25 cellular contexts compared by ENCODE assay signal in genomic region chr3:66588340-66588847, GRCh38.
DNase-seq lines count a peak whose midpoint lies in the region; ATAC-seq, FAIRE-seq and TF ChIP-seq lines count a peak whose summit lies in the region.
"Had no signal": no experiment of that assay in that cellular context is flagged by ENCODE, and none has a peak within 500 bp of the region (broad histone marks: within the 10 kb centered on the region; RNA-seq: fewer than 3 reads in every experiment).

No MANE protein-coding gene starts in this region.

- BruUV-seq in IMR-90 (replicated peaks; lab: Mats Ljungman, UMichigan), result no TSS peak
- no TSS peak for BruUV-seq in endothelial cell of umbilical vein (replicated peaks; lab: Mats Ljungman, UMichigan)
- no TSS peak for BruUV-seq in Caco-2 (replicated peaks; lab: Mats Ljungman, UMichigan)

- intact Hi-C loops in IMR-90 (cut with micrococcal nuclease) (no loop called here), endothelial cell of umbilical vein (cut with micrococcal nuclease) (no loop called here), left colon (cut with DNase I, micrococcal nuclease) (no loop called here), Caco-2 (cut with micrococcal nuclease; ENCODE audit: unreplicated experiment) (no loop called here), thyroid gland (cut with DNase I) (loop anchor here (10.0 kb wide), 1 partner anchor 184 kb away; no protein-coding TSS in a partner anchor)

- peak overlapping the region; percentile 28 for H2BK120ac ChIP-seq in IMR-90 (ENCODE audit: low read depth, low read length)

- H3K4me2 ChIP-seq in IMR-90 (ENCODE audit: low read depth, low read length), result no peak overlapping the region; the same call in 1 of the 2 replicates
- H3K4me2 ChIP-seq in endothelial cell of umbilical vein (ENCODE audit: insufficient read depth, low read length), result no peak overlapping the region
- H3K4me2 ChIP-seq: hepatocyte had no signal

- no peak overlapping the region for H2AK9ac ChIP-seq in IMR-90 (replicated peaks; ENCODE audit: low read depth, low read length, poor library complexity)

- POLR2A ChIA-PET in IMR-90 (lab: Charles Lee; ENCODE audit: unreplicated experiment), result no interaction called here
- POLR2A ChIA-PET in endothelial cell of umbilical vein (lab: Charles Lee), result no interaction called here
- POLR2A ChIA-PET in Caco-2 (lab: Charles Lee), result no interaction called here

- H3K36me3 ChIP-seq in ACC112 (ENCODE audit: insufficient read depth, low read length), result no peaks in the 10 kb centered on the region
- no peaks in the 10 kb centered on the region for H3K36me3 ChIP-seq in IMR-90 (ENCODE audit: control insufficient read depth, insufficient read depth, low read length)
- no peaks in the 10 kb centered on the region for H3K36me3 ChIP-seq in endothelial cell of umbilical vein (ENCODE audit: control insufficient read depth in 2 of 2, extremely low read depth in 1 of 2, insufficient read depth in 2 of 2, low read length in 2 of 2)
- no peaks in the 10 kb centered on the region for H3K36me3 ChIP-seq in Caco-2 (ENCODE audit: control insufficient read depth, insufficient read depth, low read length)
- H3K36me3 ChIP-seq in thyroid gland, result no peaks in the 10 kb centered on the region

- H3K4me3 ChIP-seq in ACC112 (ENCODE audit: low read depth, low read length) (no peak overlapping the region; the same call in 1 of the 2 replicates), IMR-90 (ENCODE audit: insufficient read depth, low read depth, low read length) (no peak overlapping the region), endothelial cell of umbilical vein (replicated peaks in 1 of 3; ENCODE audit: insufficient read depth in 1 of 3, low read depth in 1 of 3, low read length in 3 of 3) (no peak overlapping the region), Caco-2 (ENCODE audit: low read depth, low read length) (no peak overlapping the region), thyroid gland (replicated peaks in 1 of 3) (no peak overlapping the region)
- H3K4me3 ChIP-seq: body of pancreas, hepatocyte had no signal

- peak; percentile 83 for ATAC-seq in IMR-90 (ENCODE audit: low read depth)
- peak; percentile 49 for ATAC-seq in left colon
- ATAC-seq: body of pancreas had no signal

- TF ChIP-seq RAD21 in IMR-90 (IDR thresholded peaks at IDR 0.05; ENCODE audit: low read length), result peak; percentile 10; the same call in 1 of the 2 replicates

- H3K56ac ChIP-seq in IMR-90 (ENCODE audit: extremely low read depth, insufficient read depth, low read length), result no peak overlapping the region

- no peaks in the 10 kb centered on the region for H3K79me2 ChIP-seq in ACC112 (ENCODE audit: control insufficient read depth, insufficient read depth, low read length, unreplicated experiment)
- no peaks in the 10 kb centered on the region for H3K79me2 ChIP-seq in endothelial cell of umbilical vein (ENCODE audit: control insufficient read depth, insufficient read depth, low read length)
- H3K79me2 ChIP-seq: hepatocyte had no signal

- peak overlapping the region; percentile 42; the same call in 1 of the 2 replicates for H3K14ac ChIP-seq in IMR-90 (replicated peaks; ENCODE audit: low read depth, low read length)

- H2AFZ ChIP-seq in ACC112 (ENCODE audit: low read length, unreplicated experiment) (peak overlapping the region; percentile 48), IMR-90 (replicated peaks; ENCODE audit: low read length, poor library complexity) (no peak overlapping the region), endothelial cell of umbilical vein (ENCODE audit: low read depth, low read length) (no peak overlapping the region)
- H2AFZ ChIP-seq: hepatocyte had no signal

- H3K9me3 Mint-ChIP-seq in Caco-2 (ENCODE audit: unreplicated experiment), result no peaks in the 10 kb centered on the region
- H3K9me3 Mint-ChIP-seq: activated naive CD4-positive, alpha-beta T cell treated with anti-CD3 and anti-CD28 coated beads, Interleukin-2, amount 10 ng/mL, durations not matched to agents 7 days and 5 days had no signal

- H3K4me3 Mint-ChIP-seq in Caco-2 (ENCODE audit: unreplicated experiment), result no peak overlapping the region
- H3K4me3 Mint-ChIP-seq: activated naive CD4-positive, alpha-beta T cell treated with anti-CD3 and anti-CD28 coated beads, Interleukin-2, amount 10 ng/mL, durations not matched to agents 7 days and 5 days; CD4-positive, CD25-positive, alpha-beta regulatory T cell; mesothelial cell of epicardium had no signal

- CTCF ChIA-PET in IMR-90 (lab: Yijun Ruan, JAX), result interaction anchor here (0.7 kb wide), 1 partner anchor 348 kb away, joined by 5 read pairs; no protein-coding TSS in a partner anchor
- CTCF ChIA-PET in endothelial cell of umbilical vein (lab: Charles Lee), result interaction anchor here (1.1 kb wide), 1 partner anchor 11 kb away, joined by 3 read pairs; no protein-coding TSS in a partner anchor
- CTCF ChIA-PET in Caco-2 (lab: Charles Lee), result no interaction called here

- 0 out of 3 replicates have a peak overlapping the region, but pooled peaks have one; percentile 4 for H2BK15ac ChIP-seq in IMR-90 (ENCODE audit: low read depth, low read length)

- no peaks in the 10 kb centered on the region for H3K36me3 Mint-ChIP-seq in Caco-2 (ENCODE audit: insufficient read depth, unreplicated experiment)
- H3K36me3 Mint-ChIP-seq: activated naive CD4-positive, alpha-beta T cell treated with anti-CD3 and anti-CD28 coated beads, Interleukin-2, amount 10 ng/mL, durations not matched to agents 7 days and 5 days; CD4-positive, CD25-positive, alpha-beta regulatory T cell; mesothelial cell of epicardium had no signal

- H3K27me3 Mint-ChIP-seq in Caco-2 (ENCODE audit: insufficient read depth, unreplicated experiment), result no peaks in the 10 kb centered on the region

- H2AK5ac ChIP-seq in IMR-90 (ENCODE audit: low read depth, low read length), result no peak overlapping the region

- H3K9ac ChIP-seq in IMR-90 (ENCODE audit: low read depth, low read length) (no peak overlapping the region), endothelial cell of umbilical vein (replicated peaks; ENCODE audit: extremely low read depth, insufficient read depth, low read length) (no peak overlapping the region)

- H3K9me3 ChIP-seq in IMR-90 (ENCODE audit: control insufficient read depth, insufficient read depth, low read length) (no peaks in the 10 kb centered on the region), endothelial cell of umbilical vein (replicated peaks; ENCODE audit: control insufficient read depth, insufficient read depth, low read length) (no peaks in the 10 kb centered on the region), Caco-2 (no peaks in the 10 kb centered on the region), thyroid gland (no peaks in the 10 kb centered on the region)
- H3K9me3 ChIP-seq: body of pancreas had no signal

- no peak for TF ChIP-seq CTCF in IMR-90 (conservative IDR thresholded peaks at IDR 0.05; ENCODE audit: low read depth, low read length)
- TF ChIP-seq CTCF in endothelial cell of umbilical vein (IDR thresholded peaks at IDR 0.05; ENCODE audit: extremely low read depth in 1 of 2, insufficient read depth in 1 of 2, low read depth in 1 of 2, low read length in 2 of 2), result no peak
- no peak for TF ChIP-seq CTCF in Caco-2 (IDR thresholded peaks at IDR 0.05; ENCODE audit: insufficient read depth in 1 of 2, low read depth in 1 of 2, low read length in 1 of 2, severe bottlenecking in 1 of 2, unreplicated experiment in 1 of 2)
- no peak for TF ChIP-seq CTCF in thyroid gland (IDR thresholded peaks at IDR 0.05)

- H2BK20ac ChIP-seq in IMR-90 (ENCODE audit: low read depth, low read length), result peak overlapping the region; percentile 28; the same call in 1 of the 2 replicates

- in situ Hi-C loops in IMR-90 (cut with MboI; ENCODE audit: low sequenced_read_pairs), result no loop called here

- H3K27me3 ChIP-seq in ACC112 (ENCODE audit: insufficient read depth, low read length) (no peaks in the 10 kb centered on the region), IMR-90 (ENCODE audit: control insufficient read depth, insufficient read depth, low read length) (no peaks in the 10 kb centered on the region), endothelial cell of umbilical vein (ENCODE audit: control insufficient read depth in 2 of 2, insufficient read depth in 2 of 2, low read length in 2 of 2) (peaks cover 15 to 18% of the 10 kb centered on the region in 2 experiments), Caco-2 (replicated peaks; ENCODE audit: control insufficient read depth, insufficient read depth, low read length) (no peaks in the 10 kb centered on the region), thyroid gland (no peaks in the 10 kb centered on the region)
- H3K27me3 ChIP-seq: body of pancreas, hepatocyte had no signal

- DNase-seq in IMR-90 (peak; percentile 91), endothelial cell of umbilical vein (ENCODE audit: low read depth, low spot score) (no peak), left colon (no peak), AML-193 (lab: John Stamatoyannopoulos, UW) (no peak), Caco-2 (no peak), thyroid gland (no peak)
- DNase-seq in stimulated activated CD8-positive, alpha-beta memory T cell treated with anti-CD3 and anti-CD28 coated beads, Interleukin-4, amount 100 ng/mL, for 48 hours, result no peak
- DNase-seq: activated CD4-positive, alpha-beta T cell treated with anti-CD3 and anti-CD28 coated beads, Interleukin-2, amount 50 U/mL, for 4 hours; activated naive CD4-positive, alpha-beta T cell treated with anti-CD3 and anti-CD28 coated beads, Interleukin-2, amount 10 ng/mL, durations not matched to agents 7 days and 5 days; activated T-cell treated with anti-CD3 and anti-CD28 coated beads, Interleukin-2, amount 50 U/mL, for 1 hour; body of pancreas; CD4-positive, CD25-positive, alpha-beta regulatory T cell; cortex of kidney; DMS79 treated with DMSO at 0.1 percent for 48 hours; NCI-H187 treated with DMSO at 0.1 percent for 48 hours; NCI-H446 treated with DMSO at 0.1 percent for 48 hours; NK-92 treated with Interleukin-12 subunit alpha and Interleukin-12 subunit beta, amount 100 ng/mL, for 24 hours; stimulated activated CD4-positive, alpha-beta T cell treated with anti-CD3 and anti-CD28 coated beads, Interleukin-15, amount 100 ng/mL, for 24 hours; stimulated activated naive CD4-positive, alpha-beta T cell; T-helper 1 cell; trophoblast cell had no signal

- H3K27ac Mint-ChIP-seq in Caco-2 (ENCODE audit: unreplicated experiment), result no peak overlapping the region
- H3K27ac Mint-ChIP-seq: activated naive CD4-positive, alpha-beta T cell treated with anti-CD3 and anti-CD28 coated beads, Interleukin-2, amount 10 ng/mL, durations not matched to agents 7 days and 5 days; CD4-positive, CD25-positive, alpha-beta regulatory T cell; mesothelial cell of epicardium had no signal

- dilution Hi-C loops in IMR-90 (cut with HindIII; ENCODE audit: low sequenced_read_pairs, unreplicated experiment) (no loop called here), endothelial cell of umbilical vein (cut with MboI; ENCODE audit: extremely low pct_ligation_motif_present, low sequenced_read_pairs) (no loop called here)

- no peaks in the 10 kb centered on the region for H3K4me1 Mint-ChIP-seq in Caco-2 (ENCODE audit: low read depth, unreplicated experiment)

- H3K4me1 ChIP-seq in ACC112 (ENCODE audit: control insufficient read depth, insufficient read depth, low read length, unreplicated experiment), result peaks cover 15% of the 10 kb centered on the region
- H3K4me1 ChIP-seq in IMR-90 (ENCODE audit: control insufficient read depth, insufficient read depth, low read length), result peaks cover 8% of the 10 kb centered on the region
- H3K4me1 ChIP-seq in endothelial cell of umbilical vein (ENCODE audit: control insufficient read depth, extremely low read depth, insufficient read depth, low read length), result no peaks in the 10 kb centered on the region
- no peaks in the 10 kb centered on the region for H3K4me1 ChIP-seq in Caco-2
- peaks cover 0 to 1% of the 10 kb centered on the region in 2 donors for H3K4me1 ChIP-seq in thyroid gland
- H3K4me1 ChIP-seq: body of pancreas had no signal

- no peak overlapping the region for H4K91ac ChIP-seq in IMR-90 (ENCODE audit: insufficient read depth, low read depth, low read length)

- no peaks in the 10 kb centered on the region for H4K20me1 ChIP-seq in IMR-90 (ENCODE audit: insufficient read depth, low read length)
- no peaks in the 10 kb centered on the region for H4K20me1 ChIP-seq in endothelial cell of umbilical vein (replicated peaks; ENCODE audit: control insufficient read depth, extremely low read depth, insufficient read depth, low read length)

- peak overlapping the region in 1 of 2 experiments; percentile 1; a peak in 1 of 4 replicates for H4K8ac ChIP-seq in IMR-90 (ENCODE audit: low read depth in 2 of 2, low read length in 2 of 2)

- H3K27ac ChIP-seq in ACC112 (ENCODE audit: low read depth, low read length), result peak overlapping the region; percentile 33
- H3K27ac ChIP-seq in IMR-90 (ENCODE audit: insufficient read depth, low read length), result no peak overlapping the region
- H3K27ac ChIP-seq in endothelial cell of umbilical vein (ENCODE audit: insufficient read depth, low read depth, low read length), result no peak overlapping the region
- no peak overlapping the region for H3K27ac ChIP-seq in thyroid gland
- H3K27ac ChIP-seq: body of pancreas, hepatocyte, VCaP had no signal

- H3K23ac ChIP-seq in IMR-90 (ENCODE audit: low read depth, low read length), result no peak overlapping the region

- H4K5ac ChIP-seq in IMR-90 (ENCODE audit: low read depth, low read length), result no peak overlapping the region

- peak; percentile 24 for FAIRE-seq in endothelial cell of umbilical vein (lab: Jason Lieb, UNC)

- 90% methylated on average over 2 of the region's 3 CpGs; no CpG with 5 or more reads in 1 of the 2 experiments for WGBS in IMR-90 (ENCODE audit: extremely low coverage in 2 of 2, insufficient read length in 1 of 2), 2 experiments
- WGBS in thyroid gland, 2 donors, result 90 to 93% methylated on average over 3 of the region's 3 CpGs

- H2BK5ac ChIP-seq in IMR-90 (ENCODE audit: low read depth, low read length, poor library complexity, severe bottlenecking), result peak overlapping the region; percentile 62

- TF ChIP-seq POLR2A in IMR-90 (IDR thresholded peaks at IDR 0.05; ENCODE audit: low read depth, low read length) (no peak), endothelial cell of umbilical vein (IDR thresholded peaks at IDR 0.05; ENCODE audit: low read depth, low read length) (no peak), thyroid gland (IDR thresholded peaks at IDR 0.05) (no peak)

- no peaks in the 10 kb centered on the region; the same call in none of the 2 replicates for H3K9me1 ChIP-seq in IMR-90 (ENCODE audit: insufficient read depth, low read length)
- no peaks in the 10 kb centered on the region for H3K9me1 ChIP-seq in endothelial cell of umbilical vein (replicated peaks; ENCODE audit: control insufficient read depth, extremely low read depth, insufficient read depth, low read length)

- no peaks in the 10 kb centered on the region for H3K79me1 ChIP-seq in IMR-90 (ENCODE audit: low read depth in 1 of 2, low read length in 2 of 2)

- H3K4ac ChIP-seq in IMR-90 (ENCODE audit: low read depth, low read length), result no peak overlapping the region

- no peak overlapping the region; the same call in 1 of the 2 replicates for H3K18ac ChIP-seq in IMR-90 (ENCODE audit: low read depth, low read length)
